8 cellular contexts compared by ENCODE assay signal in the genomic region with DNA sequence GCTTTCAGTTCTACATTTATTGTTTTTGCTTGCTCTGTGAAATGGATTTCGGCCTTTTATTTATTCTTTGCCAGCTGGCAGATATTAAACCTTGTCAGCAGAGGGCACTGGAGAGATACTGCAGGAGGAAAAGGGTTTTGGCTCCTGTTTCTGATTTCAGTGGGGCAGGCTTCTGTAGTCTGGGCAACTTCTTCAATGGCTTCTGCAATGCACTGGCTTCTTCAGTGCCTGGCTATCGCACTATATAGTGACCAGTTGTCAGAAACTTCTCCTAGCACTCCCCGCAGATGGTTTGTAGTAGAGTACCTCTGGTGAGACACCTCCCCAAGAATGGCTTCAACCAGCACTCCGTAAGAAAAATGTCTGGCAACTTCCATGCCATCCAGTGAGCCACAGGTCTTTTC. TPM values are rescaled to one million over a fixed set of nuclear protein-coding genes. Genes with fewer than 3 reads are reported as not detected.
A peak's percentile ranks its signal among the peaks of the same experiment; 100 is the strongest.
DNase-seq lines count a peak whose midpoint lies in the region; ATAC-seq and TF ChIP-seq lines count a peak whose summit lies in the region.
"Had no signal": no experiment of that assay in that cellular context is flagged by ENCODE, and none has a peak within 500 bp of the region (broad histone marks: within the 10 kb centered on the region; RNA-seq: fewer than 3 reads in every experiment).

No MANE protein-coding gene starts in this region.

- DNase-seq in GF-D8 (lab: John Stamatoyannopoulos, UW) (peak; percentile 58), M059J (ENCODE audit: low read depth) (peak; percentile 75), RWPE2 (ENCODE audit: low spot score) (no peak), amniotic stem cell (lab: John Stamatoyannopoulos, UW) (peak; percentile 47), iPS-NIHi7 (ENCODE audit: extremely low spot score) (peak; percentile 64)
- peak; percentile 58 for DNase-seq in stimulated activated CD4-positive, alpha-beta T cell treated with anti-CD3 and anti-CD28 coated beads, Interleukin-4, amount 100 ng/mL, for 24 hours

- ATAC-seq in RWPE2 (ENCODE audit: low read depth): no peak
- no peak for ATAC-seq in GM21619 (IDR thresholded peaks at IDR 0.05; ENCODE audit: unreplicated experiment)

- H3K27me3 ChIP-seq in RWPE2 (ENCODE audit: insufficient read depth, poor library complexity, severe bottlenecking): no peaks in the 10 kb centered on the region

- H3K4me3 ChIP-seq in RWPE2 (ENCODE audit: severe bottlenecking): no peak overlapping the region

- TF ChIP-seq CTCF in RWPE2 (IDR thresholded peaks at IDR 0.05; ENCODE audit: poor library complexity, severe bottlenecking): peak; percentile 92

- H3K27ac ChIP-seq in RWPE2 (ENCODE audit: poor library complexity, severe bottlenecking): no peak overlapping the region
- H3K27ac ChIP-seq: epithelial cell of prostate had no signal

- peaks cover 13% of the 10 kb centered on the region for H3K36me3 ChIP-seq in RWPE2 (ENCODE audit: low read depth)

- H3K9me3 ChIP-seq in RWPE2 (ENCODE audit: severe bottlenecking): no peaks in the 10 kb centered on the region

- no peaks in the 10 kb centered on the region for H3K4me1 ChIP-seq in RWPE2 (ENCODE audit: insufficient read depth, poor library complexity, severe bottlenecking)

RNA-seq across cellular contexts. Expression of a gene that starts 3.2 kb away (rescaled TPM):
- total RNA-seq in M059J (2014; rRNA removed; shearing (Covaris generic)): 21.4 and 24.5 TPM in 2 replicates

RNA-seq across cellular contexts. Expression of a gene that starts 22.2 kb away (rescaled TPM):
- 217 and 248 TPM in 2 replicates for total RNA-seq in M059J (2014; rRNA removed; shearing (Covaris generic))

RNA-seq across cellular contexts. Expression of a gene that starts 22.6 kb away (rescaled TPM):
- 60.1 and 72.0 TPM in 2 replicates for total RNA-seq in M059J (2014; rRNA removed; shearing (Covaris generic))

RNA-seq across cellular contexts. Expression of a gene that starts 47.1 kb away (rescaled TPM):
- total RNA-seq in M059J (2014; rRNA removed; shearing (Covaris generic)): not detected in 2 replicates
